In genomic region chr11:11265994-11266606, GRCh38 we compare ENCODE assay signal across 8 cellular contexts.
DNase-seq lines count a peak whose midpoint lies in the region; ATAC-seq lines count a peak whose summit lies in the region.

No MANE protein-coding gene starts in this region.

- in situ Hi-C loops in SK-MEL-5 (cut with HindIII; ENCODE audit: low pct_unique_long_range_greater_than_20kb, low sequenced_read_pairs): no loop called here

- H3K4me3 ChIP-seq in adipocyte (ENCODE audit: low read length): no peak overlapping the region

- peaks cover 21% of the 10 kb centered on the region for H3K27me3 ChIP-seq in adipocyte (replicated peaks; ENCODE audit: control insufficient read depth, insufficient read depth, low read length)

- H3K36me3 ChIP-seq in adipocyte (ENCODE audit: control insufficient read depth, insufficient read depth, low read length, severe bottlenecking): no peaks in the 10 kb centered on the region

- H3K9ac ChIP-seq in adipocyte (ENCODE audit: low read length): no peak overlapping the region

- peaks cover 7% of the 10 kb centered on the region for H3K4me1 ChIP-seq in adipocyte (ENCODE audit: control insufficient read depth, insufficient read depth, low read length)

- no peaks in the 10 kb centered on the region for H3K9me3 ChIP-seq in adipocyte (ENCODE audit: control insufficient read depth, low read length)

- ATAC-seq in HG03442 (IDR thresholded peaks at IDR 0.05; ENCODE audit: unreplicated experiment) (peak; percentile 42), HG03108 (IDR thresholded peaks at IDR 0.05; ENCODE audit: unreplicated experiment) (no peak)

- DNase-seq in NK-92 treated with Interleukin-12 subunit alpha and Interleukin-12 subunit beta, amount 100 ng/mL, for 24 hours (lab: John Stamatoyannopoulos, UW): peak; percentile 29
- no peak for DNase-seq in NK-92 (lab: John Stamatoyannopoulos, UW; ENCODE audit: unreplicated experiment)
- DNase-seq in SK-MEL-5 (ENCODE audit: low read depth, low spot score): peak; percentile 60
- peak; percentile 42 for DNase-seq in adipocyte (ENCODE audit: low read depth)
- DNase-seq in iPS-NIHi11 (ENCODE audit: low spot score): peak; percentile 89
- DNase-seq in stimulated activated CD4-positive, alpha-beta T cell treated with anti-CD3 and anti-CD28 coated beads, Interleukin-4, amount 100 ng/mL, for 4 hours: peak; percentile 29 to 48
